ENCODE assay signal across 8 cellular contexts in the genomic region with DNA sequence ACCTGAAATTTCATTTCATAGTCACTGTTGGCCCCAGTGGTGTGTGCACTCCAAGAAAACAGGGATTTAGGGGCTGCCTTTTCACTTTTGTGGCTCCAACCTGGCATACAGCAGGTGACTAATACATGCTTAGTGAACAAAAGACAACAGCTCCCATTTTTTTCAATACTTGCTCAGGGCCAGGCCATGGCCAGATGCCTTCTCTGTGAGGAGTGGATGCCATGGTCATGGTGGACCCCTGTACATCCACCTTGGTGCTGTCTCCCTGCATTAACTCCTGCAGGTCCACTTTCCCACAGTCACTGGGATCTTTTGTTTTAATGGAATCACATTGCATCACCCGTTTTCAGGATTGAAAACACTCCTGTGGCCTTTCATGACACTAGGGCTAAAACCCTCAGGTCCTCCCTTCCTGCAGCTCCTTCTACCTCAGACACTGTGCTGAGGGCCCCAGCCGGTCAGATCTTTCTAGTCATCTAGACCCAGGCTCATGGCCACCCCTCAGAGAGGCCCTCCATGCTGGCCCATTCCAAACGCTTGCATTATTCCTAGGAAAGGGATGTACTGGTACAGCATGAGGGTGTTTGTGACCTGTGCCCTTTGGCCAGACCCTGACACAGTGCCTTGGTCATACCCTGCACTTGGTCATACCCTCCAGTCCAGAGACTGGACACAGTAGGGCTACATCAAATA. TPM values are rescaled to one million over a fixed set of nuclear protein-coding genes. Genes with fewer than 3 reads are reported as not detected.
DNase-seq lines count a peak whose midpoint lies in the region; ATAC-seq and TF ChIP-seq lines count a peak whose summit lies in the region.

No MANE protein-coding gene starts in this region.

- H3K36me3 ChIP-seq in SJCRH30 = no peaks in the 10 kb centered on the region
- H3K36me3 ChIP-seq in fibroblast of lung (ENCODE audit: control insufficient read depth, insufficient read depth, low read length) = peaks cover 1% of the 10 kb centered on the region
- H3K36me3 ChIP-seq in rectal smooth muscle tissue (ENCODE audit: control insufficient read depth, insufficient read depth, low read length) = peaks cover 7% of the 10 kb centered on the region

- TF ChIP-seq CTCF in GM12865 (IDR thresholded peaks at IDR 0.05; ENCODE audit: insufficient read depth, low read depth, low read length, missing control alignments) = no peak
- TF ChIP-seq CTCF in fibroblast of lung (conservative IDR thresholded peaks at IDR 0.05 in 1 of 2, IDR thresholded peaks at IDR 0.05 in 1 of 2; ENCODE audit: low read depth in 1 of 2, low read length in 2 of 2) = no peak

- DNase-seq in GM12865 (ENCODE audit: low read depth) (no peak), SJCRH30 (no peak), fibroblast of lung (ENCODE audit: low read depth in 2 of 2) (no peak), nucleus accumbens (lab: John Stamatoyannopoulos, UW) (no peak)
- DNase-seq in stimulated activated CD4-positive, alpha-beta T cell treated with anti-CD3 and anti-CD28 coated beads, Interleukin-4, amount 100 ng/mL, for 1 hour = no peak

- peak overlapping the region; percentile 83 for H3K4me2 ChIP-seq in fibroblast of lung (ENCODE audit: extremely low read depth, insufficient read depth, low read length)

- H3K27ac ChIP-seq in SJCRH30 (no peak overlapping the region), fibroblast of lung (ENCODE audit: insufficient read depth, low read length) (peak overlapping the region; percentile 86), rectal smooth muscle tissue (ENCODE audit: low read depth, low read length) (no peak overlapping the region)

- H4K20me1 ChIP-seq in fibroblast of lung (ENCODE audit: control insufficient read depth, extremely low read depth, insufficient read depth, low read length) = no peaks in the 10 kb centered on the region

- no peaks in the 10 kb centered on the region for H3K9me3 ChIP-seq in SJCRH30 (replicated peaks)
- H3K9me3 ChIP-seq in fibroblast of lung (ENCODE audit: control insufficient read depth, insufficient read depth, low read depth, low read length) = no peaks in the 10 kb centered on the region

- H3K4me1 ChIP-seq in SJCRH30 (peaks cover 4% of the 10 kb centered on the region; the same call in 1 of the 2 replicates), fibroblast of lung (ENCODE audit: control insufficient read depth, extremely low read depth, insufficient read depth, low read length) (peaks cover 5% of the 10 kb centered on the region), rectal smooth muscle tissue (ENCODE audit: control insufficient read depth, insufficient read depth, low read length) (peaks cover 14% of the 10 kb centered on the region)

- H2AFZ ChIP-seq in fibroblast of lung (ENCODE audit: low read length) = no peak overlapping the region

- H3K4me3 ChIP-seq in GM12865 (ENCODE audit: low read depth, low read length) (peak overlapping the region; percentile 85), SJCRH30 (peak overlapping the region; percentile 84), fibroblast of lung (replicated peaks in 1 of 4; ENCODE audit: control extremely low read depth in 1 of 4, insufficient read depth in 1 of 4, low read depth in 3 of 4, low read length in 4 of 4) (peak overlapping the region; percentile 71 to 91 (median 74)), rectal smooth muscle tissue (ENCODE audit: low read length) (peak overlapping the region; percentile 92)

- H3K9ac ChIP-seq in fibroblast of lung (ENCODE audit: insufficient read depth, low read length) = peak overlapping the region; percentile 97
- no peak overlapping the region for H3K9ac ChIP-seq in rectal smooth muscle tissue (ENCODE audit: low read length)

- no peak for ATAC-seq in GM18502 (IDR thresholded peaks at IDR 0.05; ENCODE audit: poor library complexity, unreplicated experiment)
- no peak for ATAC-seq in HG03045 (IDR thresholded peaks at IDR 0.05; ENCODE audit: unreplicated experiment)

- peaks cover 18% of the 10 kb centered on the region for H3K79me2 ChIP-seq in fibroblast of lung (ENCODE audit: control insufficient read depth, insufficient read depth, low read length)

- H3K27me3 ChIP-seq in SJCRH30 = no peaks in the 10 kb centered on the region
- no peaks in the 10 kb centered on the region for H3K27me3 ChIP-seq in fibroblast of lung (ENCODE audit: control insufficient read depth, insufficient read depth, low read length)
- no peaks in the 10 kb centered on the region for H3K27me3 ChIP-seq in rectal smooth muscle tissue (ENCODE audit: control insufficient read depth, insufficient read depth, low read length)

RNA-seq across cellular contexts. Expression of a gene that starts 1.2 kb away (rescaled TPM):
- total RNA-seq in SJCRH30 (2014; rRNA removed; shearing (Covaris generic)) = 110 TPM in 2 replicates
- 79.6 and 95.3 TPM in 2 replicates for total RNA-seq in fibroblast of lung
- 72.4 and 76.2 TPM in 2 replicates for polyA plus RNA-seq in fibroblast of lung
- polyA plus RNA-seq in fibroblast of lung (2012) = 97.1 and 104 TPM in 2 replicates
- 209 and 249 TPM in 2 replicates for polyA minus RNA-seq in fibroblast of lung (ENCODE audit: low replicate concordance)

RNA-seq across cellular contexts. Expression of a gene that starts 11.0 kb away (rescaled TPM):
- total RNA-seq in SJCRH30 (2014; rRNA removed; shearing (Covaris generic)) = not detected in 2 replicates
- not detected in 2 replicates for total RNA-seq in fibroblast of lung
- polyA plus RNA-seq in fibroblast of lung = not detected in 2 replicates
- not detected in 2 replicates for polyA plus RNA-seq in fibroblast of lung (2012)
- not detected in 2 replicates for polyA minus RNA-seq in fibroblast of lung (ENCODE audit: low replicate concordance)

RNA-seq across cellular contexts. Expression of a gene that starts 16.1 kb away (rescaled TPM):
- total RNA-seq in SJCRH30 (2014; rRNA removed; shearing (Covaris generic)) = not detected in 2 replicates
- 4.1 and 9.0 TPM in 2 replicates for total RNA-seq in fibroblast of lung
- polyA plus RNA-seq in fibroblast of lung = 1.6 TPM in 2 replicates
- polyA plus RNA-seq in fibroblast of lung (2012) = 3.4 and 3.7 TPM in 2 replicates
- not detected in 2 replicates for polyA minus RNA-seq in fibroblast of lung (ENCODE audit: low replicate concordance)

RNA-seq across cellular contexts. Expression of a gene that starts 19.2 kb away (rescaled TPM):
- 0.14 TPM in 1 of 2 replicates, not detected in the other for total RNA-seq in SJCRH30 (2014; rRNA removed; shearing (Covaris generic))
- total RNA-seq in fibroblast of lung = not detected in 2 replicates
- polyA plus RNA-seq in fibroblast of lung = not detected in 2 replicates
- not detected in 2 replicates for polyA plus RNA-seq in fibroblast of lung (2012)
- polyA minus RNA-seq in fibroblast of lung (ENCODE audit: low replicate concordance) = not detected in 2 replicates

RNA-seq across cellular contexts. Expression of a gene that starts 30.8 kb away (rescaled TPM):
- not detected in 2 replicates for total RNA-seq in SJCRH30 (2014; rRNA removed; shearing (Covaris generic))
- 14.2 and 29.3 TPM in 2 replicates for total RNA-seq in fibroblast of lung
- 2.1 and 2.8 TPM in 2 replicates for polyA plus RNA-seq in fibroblast of lung
- polyA plus RNA-seq in fibroblast of lung (2012) = 5.7 and 6.4 TPM in 2 replicates
- polyA minus RNA-seq in fibroblast of lung (ENCODE audit: low replicate concordance) = not detected in 2 replicates
